1 cellular context compared by ENCODE assay signal in the genomic region with DNA sequence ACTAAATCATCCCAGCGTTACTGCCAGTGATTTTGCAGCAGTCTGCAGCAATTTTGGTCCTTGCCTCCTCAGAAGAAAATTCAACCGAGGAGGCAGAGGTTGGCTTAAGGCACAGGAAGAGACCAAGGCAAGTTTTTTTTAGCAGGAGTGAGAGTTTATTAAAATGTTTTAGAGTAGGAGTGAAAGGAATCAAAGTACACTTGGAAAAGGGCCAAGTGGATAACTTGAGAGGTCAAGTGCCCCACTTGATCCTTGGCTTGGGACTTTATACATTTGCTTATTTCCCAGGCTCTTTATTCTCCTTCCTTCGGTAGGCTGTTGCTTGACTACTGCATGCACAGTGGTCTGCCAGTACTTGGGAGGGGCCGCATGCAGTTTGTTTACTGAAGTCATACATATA.
A peak's percentile ranks its signal among the peaks of the same experiment; 100 is the strongest.
TF ChIP-seq lines count a peak whose summit lies in the region.

No MANE protein-coding gene starts in this region.

TF ChIP-seq in K562, 482 proteins besides CTCF, POLR2A, EP300 and RAD21:
- TF ChIP-seq NFIC (IDR thresholded peaks at IDR 0.05) (peak; percentile 34; the same call in 1 of the 2 replicates), ILK (tag; IDR thresholded peaks at IDR 0.05; ENCODE audit: borderline replicate concordance, low read depth) (no peak)
